ENCODE assay signal across 2 cellular contexts in the genomic region with DNA sequence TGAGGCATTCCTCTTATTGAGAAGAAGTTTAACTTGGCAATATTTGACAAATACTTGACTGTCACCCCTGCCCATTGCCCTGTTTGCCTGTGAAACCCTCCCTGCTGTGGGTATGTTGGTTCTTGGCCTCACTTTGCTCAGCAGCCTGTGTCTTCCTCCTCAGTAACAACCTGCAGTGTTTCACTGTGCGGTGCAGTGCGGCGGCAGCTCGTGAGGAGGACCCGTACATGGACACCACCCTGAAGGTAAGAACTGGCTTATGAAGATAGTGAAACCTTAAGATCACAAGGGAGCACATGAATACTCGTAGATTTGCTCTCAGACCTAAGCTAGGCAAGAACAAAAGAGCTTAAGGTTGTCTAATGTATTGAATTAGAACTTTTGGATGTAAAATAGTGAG.
TF ChIP-seq lines count a peak whose summit lies in the region.

No MANE protein-coding gene starts in this region.

TF ChIP-seq in IMR-90, 13 proteins besides CTCF, POLR2A, EP300 and RAD21:
- TF ChIP-seq BHLHE40 (IDR thresholded peaks at IDR 0.05; ENCODE audit: low read depth, low read length) (no peak), MAZ (IDR thresholded peaks at IDR 0.05; ENCODE audit: borderline replicate concordance, low read depth, low read length) (no peak), RCOR1 (IDR thresholded peaks at IDR 0.05; ENCODE audit: insufficient replicate concordance, low read length) (no peak), CHD1 (IDR thresholded peaks at IDR 0.05; ENCODE audit: low read depth, low read length) (no peak)
- TF ChIP-seq, protein P1, sequence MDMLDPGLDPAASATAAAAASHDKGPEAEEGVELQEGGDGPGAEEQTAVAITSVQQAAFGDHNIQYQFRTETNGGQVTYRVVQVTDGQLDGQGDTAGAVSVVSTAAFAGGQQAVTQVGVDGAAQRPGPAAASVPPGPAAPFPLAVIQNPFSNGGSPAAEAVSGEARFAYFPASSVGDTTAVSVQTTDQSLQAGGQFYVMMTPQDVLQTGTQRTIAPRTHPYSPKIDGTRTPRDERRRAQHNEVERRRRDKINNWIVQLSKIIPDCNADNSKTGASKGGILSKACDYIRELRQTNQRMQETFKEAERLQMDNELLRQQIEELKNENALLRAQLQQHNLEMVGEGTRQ (IDR thresholded peaks at IDR 0.05; ENCODE audit: low read depth, low read length), result no peak

TF ChIP-seq in H1, 55 proteins besides CTCF, POLR2A, EP300 and RAD21:
- TF ChIP-seq KDM4A (IDR thresholded peaks at IDR 0.05; ENCODE audit: low read depth, low read length, severe bottlenecking) (no peak), SP4 (IDR thresholded peaks at IDR 0.05; ENCODE audit: low read length) (no peak), RFX5 (IDR thresholded peaks at IDR 0.05; ENCODE audit: borderline replicate concordance, low read depth, low read length) (no peak), YY1 (IDR thresholded peaks at IDR 0.05; ENCODE audit: low read depth, low read length) (no peak), EZH2 (IDR thresholded peaks at IDR 0.05; ENCODE audit: low read depth, low read length, severe bottlenecking) (no peak), JUN (IDR thresholded peaks at IDR 0.05; ENCODE audit: low read depth, low read length) (no peak), SIX5 (IDR thresholded peaks at IDR 0.05; ENCODE audit: low read depth, low read length) (no peak), SRF (IDR thresholded peaks at IDR 0.05; ENCODE audit: low read depth, low read length) (no peak), CEBPB (IDR thresholded peaks at IDR 0.05; ENCODE audit: low read depth, low read length) (no peak), BCL11A (IDR thresholded peaks at IDR 0.05; ENCODE audit: low read depth in 2 of 2, low read length in 2 of 2) (no peak), TCF12 (IDR thresholded peaks at IDR 0.05; ENCODE audit: low read depth, low read length) (no peak), ZNF274 (IDR thresholded peaks at IDR 0.05; ENCODE audit: borderline replicate concordance, extremely low read depth, low read length) (no peak), TAF7 (optimal IDR thresholded peaks at IDR 0.05; ENCODE audit: borderline replicate concordance, low read depth, low read length) (no peak), CBX8 (IDR thresholded peaks at IDR 0.05; ENCODE audit: borderline replicate concordance, low read depth, low read length) (no peak), PHF8 (conservative IDR thresholded peaks at IDR 0.05; ENCODE audit: low read depth, low read length) (no peak)
- TF ChIP-seq, protein P1 (IDR thresholded peaks at IDR 0.05; ENCODE audit: low read length), result no peak
- TF ChIP-seq, protein P2, sequence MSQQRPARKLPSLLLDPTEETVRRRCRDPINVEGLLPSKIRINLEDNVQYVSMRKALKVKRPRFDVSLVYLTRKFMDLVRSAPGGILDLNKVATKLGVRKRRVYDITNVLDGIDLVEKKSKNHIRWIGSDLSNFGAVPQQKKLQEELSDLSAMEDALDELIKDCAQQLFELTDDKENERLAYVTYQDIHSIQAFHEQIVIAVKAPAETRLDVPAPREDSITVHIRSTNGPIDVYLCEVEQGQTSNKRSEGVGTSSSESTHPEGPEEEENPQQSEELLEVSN (IDR thresholded peaks at IDR 0.05), result no peak
TF ChIP-seq in H1: peak in this region for 0.
